ENCODE assay signal across 1 cellular context in the genomic region with DNA sequence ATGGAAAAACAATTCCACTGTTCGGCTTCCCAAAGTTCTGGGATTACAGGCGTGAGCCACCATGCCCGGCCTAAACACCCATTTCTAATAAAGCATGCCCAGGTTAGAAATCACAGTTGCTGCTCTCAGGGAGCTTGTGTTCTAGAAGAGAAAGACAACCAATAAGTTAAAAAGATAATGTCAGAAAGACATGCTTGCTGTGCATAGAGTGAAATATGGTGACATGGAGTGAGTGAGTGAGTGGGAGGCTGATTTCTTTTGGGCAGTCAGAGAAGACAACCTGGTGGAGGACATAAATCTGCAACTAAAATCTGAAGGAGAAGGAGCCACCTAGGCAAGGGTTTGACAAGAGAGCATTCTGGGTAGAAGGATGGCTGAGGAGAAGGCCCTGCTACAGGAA.
TF ChIP-seq lines count a peak whose summit lies in the region.

No MANE protein-coding gene starts in this region.

TF ChIP-seq in K562, 482 proteins besides CTCF, POLR2A, EP300 and RAD21:
- TF ChIP-seq, protein P1, sequence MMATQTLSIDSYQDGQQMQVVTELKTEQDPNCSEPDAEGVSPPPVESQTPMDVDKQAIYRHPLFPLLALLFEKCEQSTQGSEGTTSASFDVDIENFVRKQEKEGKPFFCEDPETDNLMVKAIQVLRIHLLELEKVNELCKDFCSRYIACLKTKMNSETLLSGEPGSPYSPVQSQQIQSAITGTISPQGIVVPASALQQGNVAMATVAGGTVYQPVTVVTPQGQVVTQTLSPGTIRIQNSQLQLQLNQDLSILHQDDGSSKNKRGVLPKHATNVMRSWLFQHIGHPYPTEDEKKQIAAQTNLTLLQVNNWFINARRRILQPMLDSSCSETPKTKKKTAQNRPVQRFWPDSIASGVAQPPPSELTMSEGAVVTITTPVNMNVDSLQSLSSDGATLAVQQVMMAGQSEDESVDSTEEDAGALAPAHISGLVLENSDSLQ (IDR thresholded peaks at IDR 0.05), result peak; percentile 43; the same call in 1 of the 2 replicates
- TF ChIP-seq TRIM24 (IDR thresholded peaks at IDR 0.05) (no peak), ZBTB1 (CRISPR knock-in tag; IDR thresholded peaks at IDR 0.05; ENCODE audit: borderline replicate concordance, low read depth) (no peak), RFX5 (IDR thresholded peaks at IDR 0.05; ENCODE audit: low read depth, low read length) (no peak), MEIS2 (IDR thresholded peaks at IDR 0.05; ENCODE audit: partially characterized antibody) (peak; percentile 67), RNF2 (IDR thresholded peaks at IDR 0.05) (no peak), NCOA6 (IDR thresholded peaks at IDR 0.05) (no peak)
- TF ChIP-seq, protein P2, sequence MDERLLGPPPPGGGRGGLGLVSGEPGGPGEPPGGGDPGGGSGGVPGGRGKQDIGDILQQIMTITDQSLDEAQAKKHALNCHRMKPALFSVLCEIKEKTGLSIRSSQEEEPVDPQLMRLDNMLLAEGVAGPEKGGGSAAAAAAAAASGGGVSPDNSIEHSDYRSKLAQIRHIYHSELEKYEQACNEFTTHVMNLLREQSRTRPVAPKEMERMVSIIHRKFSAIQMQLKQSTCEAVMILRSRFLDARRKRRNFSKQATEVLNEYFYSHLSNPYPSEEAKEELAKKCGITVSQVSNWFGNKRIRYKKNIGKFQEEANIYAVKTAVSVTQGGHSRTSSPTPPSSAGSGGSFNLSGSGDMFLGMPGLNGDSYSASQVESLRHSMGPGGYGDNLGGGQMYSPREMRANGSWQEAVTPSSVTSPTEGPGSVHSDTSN (CRISPR knock-in tag; IDR thresholded peaks at IDR 0.05; ENCODE audit: low read depth), result no peak
- TF ChIP-seq, protein P2 (tag; conservative IDR thresholded peaks at IDR 0.05; ENCODE audit: low read depth), result peak; percentile 67
